In the genomic region with DNA sequence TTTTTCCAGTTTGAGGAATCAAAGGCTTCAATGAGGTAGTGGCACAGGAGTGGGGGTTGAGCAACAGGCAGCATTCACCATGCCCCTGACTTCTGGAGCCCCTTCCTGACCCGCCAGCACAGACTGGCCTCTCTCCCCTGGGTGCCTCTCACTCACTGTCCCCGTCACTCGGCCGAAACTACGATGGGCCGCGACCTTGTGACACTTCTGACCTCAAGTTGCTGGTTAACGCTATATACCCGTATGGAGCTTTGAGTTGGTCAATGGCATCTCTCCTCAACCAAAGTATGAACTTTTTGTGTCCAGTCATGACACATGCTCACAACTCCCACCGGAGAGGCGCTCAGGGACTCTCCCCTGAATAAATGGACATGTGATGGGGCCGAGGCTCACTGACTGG, we compare ENCODE assay signal across 1 cellular context.
TF ChIP-seq lines count a peak whose summit lies in the region.

No MANE protein-coding gene starts in this region.

TF ChIP-seq in IMR-90, 13 proteins besides CTCF, POLR2A, EP300 and RAD21:
- TF ChIP-seq CEBPB (IDR thresholded peaks at IDR 0.05; ENCODE audit: low read depth, low read length): no peak
- no peak for TF ChIP-seq USF2 (IDR thresholded peaks at IDR 0.05; ENCODE audit: low read depth, low read length)
- no peak for TF ChIP-seq RCOR1 (IDR thresholded peaks at IDR 0.05; ENCODE audit: insufficient replicate concordance, low read length)
- TF ChIP-seq, protein P1, sequence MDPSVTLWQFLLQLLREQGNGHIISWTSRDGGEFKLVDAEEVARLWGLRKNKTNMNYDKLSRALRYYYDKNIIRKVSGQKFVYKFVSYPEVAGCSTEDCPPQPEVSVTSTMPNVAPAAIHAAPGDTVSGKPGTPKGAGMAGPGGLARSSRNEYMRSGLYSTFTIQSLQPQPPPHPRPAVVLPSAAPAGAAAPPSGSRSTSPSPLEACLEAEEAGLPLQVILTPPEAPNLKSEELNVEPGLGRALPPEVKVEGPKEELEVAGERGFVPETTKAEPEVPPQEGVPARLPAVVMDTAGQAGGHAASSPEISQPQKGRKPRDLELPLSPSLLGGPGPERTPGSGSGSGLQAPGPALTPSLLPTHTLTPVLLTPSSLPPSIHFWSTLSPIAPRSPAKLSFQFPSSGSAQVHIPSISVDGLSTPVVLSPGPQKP (IDR thresholded peaks at IDR 0.05; ENCODE audit: borderline replicate concordance, low read depth, low read length): no peak
- TF ChIP-seq NFE2L2 (IDR thresholded peaks at IDR 0.05; ENCODE audit: low read depth, low read length): no peak
- no peak for TF ChIP-seq MAZ (IDR thresholded peaks at IDR 0.05; ENCODE audit: borderline replicate concordance, low read depth, low read length)
- TF ChIP-seq CHD1 (IDR thresholded peaks at IDR 0.05; ENCODE audit: low read depth, low read length): no peak
- no peak for TF ChIP-seq FOS (IDR thresholded peaks at IDR 0.05; ENCODE audit: low read depth, low read length)
- no peak for TF ChIP-seq BHLHE40 (IDR thresholded peaks at IDR 0.05; ENCODE audit: low read depth, low read length)
- no peak for TF ChIP-seq SMC3 (IDR thresholded peaks at IDR 0.05; ENCODE audit: low read depth, low read length)
- no peak for TF ChIP-seq RFX5 (IDR thresholded peaks at IDR 0.05; ENCODE audit: low read depth, low read length)
- no peak for TF ChIP-seq MXI1 (IDR thresholded peaks at IDR 0.05; ENCODE audit: borderline replicate concordance, low read depth, low read length)
- TF ChIP-seq MAFK (IDR thresholded peaks at IDR 0.05; ENCODE audit: low read depth, low read length): no peak
